In genomic region chr7:149579365-149579764, GRCh38 we compare ENCODE assay signal across 8 cellular contexts.
DNase-seq lines count a peak whose midpoint lies in the region; ATAC-seq, FAIRE-seq and TF ChIP-seq lines count a peak whose summit lies in the region.
"Not testable (repeated sequence)": the region's sequence is repeated elsewhere in the genome, so short reads cannot be mapped to it uniquely, and the experiment has no call there.

No MANE protein-coding gene starts in this region.

- H3K27ac ChIP-seq in K562 (ENCODE audit: extremely low read depth, low read depth, low read length); endodermal cell (ENCODE audit: low read depth, low read length): not testable (repeated sequence)

- H3K4me1 ChIP-seq in K562 (replicated peaks in 1 of 2; ENCODE audit: control insufficient read depth in 2 of 2, insufficient read depth in 2 of 2, low read length in 2 of 2); endodermal cell (ENCODE audit: control insufficient read depth, insufficient read depth, low read length): not testable (repeated sequence)

- intact Hi-C loops in K562 (cut with micrococcal nuclease) = not testable (repeated sequence)

- not testable (repeated sequence) for BruUV-seq in K562 (replicated peaks; lab: Mats Ljungman, UMichigan)

- not testable (repeated sequence) for H2AFZ ChIP-seq in K562 (ENCODE audit: low read depth, low read length)

- H3K79me2 ChIP-seq in K562 (ENCODE audit: control insufficient read depth, insufficient read depth, low read length) = not testable (repeated sequence)

- TF ChIP-seq EP300 in K562 (IDR thresholded peaks at IDR 0.05; ENCODE audit: low read length) = not testable (repeated sequence)

- in situ Hi-C loops in K562 (cut with MboI) = not testable (repeated sequence)

- CTCF ChIA-PET in K562 (lab: Yijun Ruan, JAX; ENCODE audit: low intra/inter-chr PET ratio) = not testable (repeated sequence)

- not testable (repeated sequence) for H3K4me3 ChIP-seq in K562
- peak overlapping the region; percentile 61 for H3K4me3 ChIP-seq in endodermal cell (ENCODE audit: low read length)

- not testable (repeated sequence) for H3K4me2 ChIP-seq in K562 (ENCODE audit: insufficient read depth, low read length)

- not testable (repeated sequence) for H3K9me1 ChIP-seq in K562 (ENCODE audit: control insufficient read depth, insufficient read depth, low read length)

- not testable (repeated sequence) for TF ChIP-seq POLR2A in K562 (conservative IDR thresholded peaks at IDR 0.05)

- DNase-seq in activated CD8-positive, alpha-beta memory T cell treated with anti-CD3 and anti-CD28 coated beads for 24 hours = peak; percentile 33
- DNase-seq in K562 (ENCODE audit: extremely low read depth in 1 of 4, low spot score in 3 of 4); effector memory CD8-positive, alpha-beta T cell; endodermal cell; endothelial cell (ENCODE audit: low spot score); stimulated activated effector memory CD8-positive, alpha-beta T cell treated with anti-CD3 and anti-CD28 coated beads, Interleukin-12 subunit alpha, Interleukin-12 subunit beta, amount 100 ng/mL, for 72 hours (ENCODE audit: low spot score in 2 of 2); stimulated activated naive B cell treated with anti-CD40 and anti-IgM and Interleukin-4, amounts not matched to agents 10 μg/mL and 1 μg/mL and 100 μg/mL, for 72 hours: not testable (repeated sequence)
- peak; percentile 16 for DNase-seq in stimulated activated CD8-positive, alpha-beta memory T cell treated with anti-CD3 and anti-CD28 coated beads, Interleukin-4, amount 100 ng/mL, for 48 hours

- ATAC-seq in K562; effector memory CD8-positive, alpha-beta T cell (replicated peaks); stimulated activated effector memory CD8-positive, alpha-beta T cell treated with anti-CD3 and anti-CD28 coated beads, Interleukin-12 subunit alpha, Interleukin-12 subunit beta, amount 100 ng/mL, for 72 hours; stimulated activated naive B cell treated with anti-CD40 and anti-IgM and Interleukin-4, amounts not matched to agents 10 μg/mL and 1 μg/mL and 100 μg/mL, for 72 hours (replicated peaks): not testable (repeated sequence)

- H3K27me3 Mint-ChIP-seq in effector memory CD8-positive, alpha-beta T cell; endodermal cell (ENCODE audit: insufficient read depth); endothelial cell (ENCODE audit: unreplicated experiment); stimulated activated naive B cell treated with anti-CD40 and anti-IgM and Interleukin-4, amounts not matched to agents 10 μg/mL and 1 μg/mL and 100 μg/mL, for 72 hours: not testable (repeated sequence)

- 95% methylated on average over 19 of the region's 19 CpGs for WGBS in K562 (ENCODE audit: insufficient coverage, low coverage, missing lambda C conversion rate)
- 94 to 100% methylated on average over 10 to 19 of the region's 19 CpGs for whole genome bisulfite sequencing in endodermal cell (ENCODE audit: insufficient coverage in 1 of 2, insufficient read length in 1 of 2), 2 experiments

- peaks cover 35% of the 10 kb centered on the region for H3K9me3 ChIP-seq in K562 (replicated peaks; ENCODE audit: control insufficient read depth, insufficient read depth, low read depth, low read length)
- peaks cover 59% of the 10 kb centered on the region for H3K9me3 ChIP-seq in endodermal cell (ENCODE audit: control insufficient read depth, low read length)

- FAIRE-seq in K562 (lab: Jason Lieb, UNC) = not testable (repeated sequence)

- H3K9me3 Mint-ChIP-seq in effector memory CD8-positive, alpha-beta T cell; stimulated activated effector memory CD8-positive, alpha-beta T cell treated with anti-CD3 and anti-CD28 coated beads, Interleukin-12 subunit alpha, Interleukin-12 subunit beta, amount 100 ng/mL, for 72 hours: not testable (repeated sequence)
- H3K9me3 Mint-ChIP-seq in endodermal cell (peaks cover 92% of the 10 kb centered on the region), endothelial cell (ENCODE audit: unreplicated experiment) (peaks cover 23% of the 10 kb centered on the region)
- H3K9me3 Mint-ChIP-seq in stimulated activated naive B cell treated with anti-CD40 and anti-IgM and Interleukin-4, amounts not matched to agents 10 μg/mL and 1 μg/mL and 100 μg/mL, for 72 hours = peaks cover 19 to 24% of the 10 kb centered on the region in 2 donors

- TF ChIP-seq RAD21 in K562 (CRISPR knock-in tag; conservative IDR thresholded peaks at IDR 0.05 in 1 of 2, IDR thresholded peaks at IDR 0.05 in 1 of 2) = not testable (repeated sequence)

- POLR2A ChIA-PET in K562 (lab: Yijun Ruan, JAX) = interaction anchor here (0.7 kb wide), 1 partner anchor 66 kb away, joined by 3 read pairs; no protein-coding TSS in a partner anchor

- H3K4me1 Mint-ChIP-seq in effector memory CD8-positive, alpha-beta T cell (ENCODE audit: low read depth in 2 of 2) = peaks cover 11 to 18% of the 10 kb centered on the region in 2 donors
- not testable (repeated sequence) for H3K4me1 Mint-ChIP-seq in endodermal cell; endothelial cell (ENCODE audit: unreplicated experiment)
- peaks cover 28% of the 10 kb centered on the region for H3K4me1 Mint-ChIP-seq in stimulated activated effector memory CD8-positive, alpha-beta T cell treated with anti-CD3 and anti-CD28 coated beads, Interleukin-12 subunit alpha, Interleukin-12 subunit beta, amount 100 ng/mL, for 72 hours
- H3K4me1 Mint-ChIP-seq in stimulated activated naive B cell treated with anti-CD40 and anti-IgM and Interleukin-4, amounts not matched to agents 10 μg/mL and 1 μg/mL and 100 μg/mL, for 72 hours = peaks cover 10 to 14% of the 10 kb centered on the region in 2 donors

- TF ChIP-seq CTCF in K562 (IDR thresholded peaks at IDR 0.05 in 2 of 3, conservative IDR thresholded peaks at IDR 0.05 in 1 of 3; ENCODE audit: insufficient read depth in 2 of 3, low read depth in 1 of 3, low read length in 3 of 3); endodermal cell (conservative IDR thresholded peaks at IDR 0.05); endothelial cell (IDR thresholded peaks at IDR 0.05; ENCODE audit: unreplicated experiment): not testable (repeated sequence)

- peaks cover 36% of the 10 kb centered on the region for H3K36me3 ChIP-seq in K562 (ENCODE audit: control insufficient read depth, insufficient read depth, low read length)
- H3K36me3 ChIP-seq in endodermal cell (ENCODE audit: control insufficient read depth, insufficient read depth, low read length) = peaks cover 55% of the 10 kb centered on the region

- not testable (repeated sequence) for H3K4me3 Mint-ChIP-seq in effector memory CD8-positive, alpha-beta T cell; endodermal cell; stimulated activated effector memory CD8-positive, alpha-beta T cell treated with anti-CD3 and anti-CD28 coated beads, Interleukin-12 subunit alpha, Interleukin-12 subunit beta, amount 100 ng/mL, for 72 hours; stimulated activated naive B cell treated with anti-CD40 and anti-IgM and Interleukin-4, amounts not matched to agents 10 μg/mL and 1 μg/mL and 100 μg/mL, for 72 hours
- H3K4me3 Mint-ChIP-seq in endothelial cell (ENCODE audit: unreplicated experiment) = peak overlapping the region; percentile 59

- H4K20me1 ChIP-seq in K562 (replicated peaks; ENCODE audit: control insufficient read depth, insufficient read depth, low read length) = not testable (repeated sequence)

- H3K9ac ChIP-seq in K562 (ENCODE audit: insufficient read depth in 1 of 2, low read depth in 2 of 2, low read length in 2 of 2); endodermal cell (ENCODE audit: extremely low read depth, low read length, poor library complexity, severe bottlenecking): not testable (repeated sequence)

- not testable (repeated sequence) for H3K27me3 ChIP-seq in K562 (ENCODE audit: control insufficient read depth in 2 of 2, insufficient read depth in 2 of 2, low read length in 2 of 2); endodermal cell (ENCODE audit: control insufficient read depth, insufficient read depth, low read length, poor library complexity, severe bottlenecking)

- peaks cover 22% of the 10 kb centered on the region for H3K36me3 Mint-ChIP-seq in effector memory CD8-positive, alpha-beta T cell (ENCODE audit: insufficient read depth)
- H3K36me3 Mint-ChIP-seq in endodermal cell (ENCODE audit: low read depth) (peaks cover 73% of the 10 kb centered on the region), endothelial cell (ENCODE audit: low read depth, unreplicated experiment) (peaks cover 72% of the 10 kb centered on the region)
- H3K36me3 Mint-ChIP-seq in stimulated activated effector memory CD8-positive, alpha-beta T cell treated with anti-CD3 and anti-CD28 coated beads, Interleukin-12 subunit alpha, Interleukin-12 subunit beta, amount 100 ng/mL, for 72 hours = peaks cover 32% of the 10 kb centered on the region
- peaks cover 55 to 71% of the 10 kb centered on the region in 2 donors for H3K36me3 Mint-ChIP-seq in stimulated activated naive B cell treated with anti-CD40 and anti-IgM and Interleukin-4, amounts not matched to agents 10 μg/mL and 1 μg/mL and 100 μg/mL, for 72 hours

- H3K27ac Mint-ChIP-seq in effector memory CD8-positive, alpha-beta T cell = peak overlapping the region; percentile 94
- H3K27ac Mint-ChIP-seq in endodermal cell; endothelial cell (ENCODE audit: unreplicated experiment): not testable (repeated sequence)
- peak overlapping the region; percentile 12 for H3K27ac Mint-ChIP-seq in stimulated activated effector memory CD8-positive, alpha-beta T cell treated with anti-CD3 and anti-CD28 coated beads, Interleukin-12 subunit alpha, Interleukin-12 subunit beta, amount 100 ng/mL, for 72 hours
- peak overlapping the region; percentile 20 for H3K27ac Mint-ChIP-seq in stimulated activated naive B cell treated with anti-CD40 and anti-IgM and Interleukin-4, amounts not matched to agents 10 μg/mL and 1 μg/mL and 100 μg/mL, for 72 hours

TF ChIP-seq in K562, 482 proteins besides CTCF, POLR2A, EP300 and RAD21:
- TF ChIP-seq ZNF121 (CRISPR knock-in tag; conservative IDR thresholded peaks at IDR 0.05) = 0 out of 2 replicates have a peak, but pooled peaks have one; percentile 15
- 0 out of 2 replicates have a peak, but pooled peaks have one; percentile 34 for TF ChIP-seq MAX (CRISPR knock-in tag; IDR thresholded peaks at IDR 0.05)
